ENCODE assay signal across 1 cellular context in the genomic region with DNA sequence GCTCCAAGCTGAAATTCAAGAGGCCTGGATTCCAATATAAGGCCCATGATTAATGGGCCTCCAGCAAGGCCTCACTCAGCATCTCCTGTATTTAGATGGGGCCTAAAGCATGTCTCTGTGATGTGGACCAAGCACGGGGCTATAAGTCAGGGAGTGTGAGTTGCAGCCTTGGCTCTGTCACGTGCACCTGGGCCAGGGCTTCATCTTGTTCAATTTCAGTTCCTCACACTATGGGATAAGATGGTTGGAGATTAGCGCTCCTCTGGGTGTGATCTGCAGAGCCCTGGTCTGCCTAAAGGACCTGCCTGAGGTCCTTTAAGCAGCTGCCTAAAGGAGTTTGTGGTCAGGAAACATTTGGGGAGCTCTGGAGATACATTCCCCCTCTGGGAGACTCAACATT.
TF ChIP-seq lines count a peak whose summit lies in the region.

No MANE protein-coding gene starts in this region.

TF ChIP-seq in K562, 482 proteins besides CTCF, POLR2A, EP300 and RAD21:
- TF ChIP-seq, protein P1, sequence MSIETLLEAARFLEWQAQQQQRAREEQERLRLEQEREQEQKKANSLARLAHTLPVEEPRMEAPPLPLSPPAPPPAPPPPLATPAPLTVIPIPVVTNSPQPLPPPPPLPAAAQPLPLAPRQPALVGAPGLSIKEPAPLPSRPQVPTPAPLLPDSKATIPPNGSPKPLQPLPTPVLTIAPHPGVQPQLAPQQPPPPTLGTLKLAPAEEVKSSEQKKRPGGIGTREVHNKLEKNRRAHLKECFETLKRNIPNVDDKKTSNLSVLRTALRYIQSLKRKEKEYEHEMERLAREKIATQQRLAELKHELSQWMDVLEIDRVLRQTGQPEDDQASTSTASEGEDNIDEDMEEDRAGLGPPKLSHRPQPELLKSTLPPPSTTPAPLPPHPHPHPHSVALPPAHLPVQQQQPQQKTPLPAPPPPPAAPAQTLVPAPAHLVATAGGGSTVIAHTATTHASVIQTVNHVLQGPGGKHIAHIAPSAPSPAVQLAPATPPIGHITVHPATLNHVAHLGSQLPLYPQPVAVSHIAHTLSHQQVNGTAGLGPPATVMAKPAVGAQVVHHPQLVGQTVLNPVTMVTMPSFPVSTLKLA (conservative IDR thresholded peaks at IDR 0.05) = no peak
- TF ChIP-seq ZNF232 (CRISPR knock-in tag; IDR thresholded peaks at IDR 0.05) (no peak), NRF1 (conservative IDR thresholded peaks at IDR 0.05 in 1 of 2, IDR thresholded peaks at IDR 0.05 in 1 of 2) (no peak), CAMTA2 (CRISPR knock-in tag; conservative IDR thresholded peaks at IDR 0.05) (no peak), ZNF589 (CRISPR knock-in tag; IDR thresholded peaks at IDR 0.05; ENCODE audit: low read depth) (no peak), SRF (CRISPR knock-in tag; IDR thresholded peaks at IDR 0.05) (no peak), RBBP5 (IDR thresholded peaks at IDR 0.05; ENCODE audit: borderline replicate concordance, insufficient read depth, low read length, poor library complexity, severe bottlenecking) (peak; percentile 0), ZNF121 (CRISPR knock-in tag; conservative IDR thresholded peaks at IDR 0.05) (no peak), RFX7 (CRISPR knock-in tag; IDR thresholded peaks at IDR 0.05) (no peak), BHLHE40 (IDR thresholded peaks at IDR 0.05; ENCODE audit: low read length) (0 out of 2 replicates have a peak, but pooled peaks have one; percentile 19), FOXA1 (IDR thresholded peaks at IDR 0.05; ENCODE audit: borderline replicate concordance) (no peak), TSC22D4 (tag; IDR thresholded peaks at IDR 0.05) (no peak), ATF6 (CRISPR knock-in tag; IDR thresholded peaks at IDR 0.05) (no peak), ZNF75A (CRISPR knock-in tag; IDR thresholded peaks at IDR 0.05) (no peak)
- TF ChIP-seq, protein P2, sequence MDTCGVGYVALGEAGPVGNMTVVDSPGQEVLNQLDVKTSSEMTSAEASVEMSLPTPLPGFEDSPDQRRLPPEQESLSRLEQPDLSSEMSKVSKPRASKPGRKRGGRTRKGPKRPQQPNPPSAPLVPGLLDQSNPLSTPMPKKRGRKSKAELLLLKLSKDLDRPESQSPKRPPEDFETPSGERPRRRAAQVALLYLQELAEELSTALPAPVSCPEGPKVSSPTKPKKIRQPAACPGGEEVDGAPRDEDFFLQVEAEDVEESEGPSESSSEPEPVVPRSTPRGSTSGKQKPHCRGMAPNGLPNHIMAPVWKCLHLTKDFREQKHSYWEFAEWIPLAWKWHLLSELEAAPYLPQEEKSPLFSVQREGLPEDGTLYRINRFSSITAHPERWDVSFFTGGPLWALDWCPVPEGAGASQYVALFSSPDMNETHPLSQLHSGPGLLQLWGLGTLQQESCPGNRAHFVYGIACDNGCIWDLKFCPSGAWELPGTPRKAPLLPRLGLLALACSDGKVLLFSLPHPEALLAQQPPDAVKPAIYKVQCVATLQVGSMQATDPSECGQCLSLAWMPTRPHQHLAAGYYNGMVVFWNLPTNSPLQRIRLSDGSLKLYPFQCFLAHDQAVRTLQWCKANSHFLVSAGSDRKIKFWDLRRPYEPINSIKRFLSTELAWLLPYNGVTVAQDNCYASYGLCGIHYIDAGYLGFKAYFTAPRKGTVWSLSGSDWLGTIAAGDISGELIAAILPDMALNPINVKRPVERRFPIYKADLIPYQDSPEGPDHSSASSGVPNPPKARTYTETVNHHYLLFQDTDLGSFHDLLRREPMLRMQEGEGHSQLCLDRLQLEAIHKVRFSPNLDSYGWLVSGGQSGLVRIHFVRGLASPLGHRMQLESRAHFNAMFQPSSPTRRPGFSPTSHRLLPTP (IDR thresholded peaks at IDR 0.05; ENCODE audit: borderline replicate concordance, extremely low read depth, insufficient read length) = no peak
- TF ChIP-seq, protein P3, sequence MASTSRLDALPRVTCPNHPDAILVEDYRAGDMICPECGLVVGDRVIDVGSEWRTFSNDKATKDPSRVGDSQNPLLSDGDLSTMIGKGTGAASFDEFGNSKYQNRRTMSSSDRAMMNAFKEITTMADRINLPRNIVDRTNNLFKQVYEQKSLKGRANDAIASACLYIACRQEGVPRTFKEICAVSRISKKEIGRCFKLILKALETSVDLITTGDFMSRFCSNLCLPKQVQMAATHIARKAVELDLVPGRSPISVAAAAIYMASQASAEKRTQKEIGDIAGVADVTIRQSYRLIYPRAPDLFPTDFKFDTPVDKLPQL (IDR thresholded peaks at IDR 0.05; ENCODE audit: extremely low read depth, insufficient read length) = no peak
